Comparison of ENCODE assay signal across 8 cellular contexts in genomic region chr7:107580716-107581383, GRCh38. TPM values are rescaled to one million over a fixed set of nuclear protein-coding genes. Genes with fewer than 3 reads are reported as not detected.
A peak's percentile ranks its signal among the peaks of the same experiment; 100 is the strongest.
DNase-seq lines count a peak whose midpoint lies in the region; ATAC-seq, FAIRE-seq and TF ChIP-seq lines count a peak whose summit lies in the region.

No MANE protein-coding gene starts in this region.

- H3K4me3 ChIP-seq in A673 (ENCODE audit: low read depth, low read length, poor library complexity, severe bottlenecking) (peak overlapping the region; percentile 69), HUES6 (ENCODE audit: low read depth, low read length) (peak overlapping the region; percentile 90), cardiac fibroblast (replicated peaks in 1 of 2; ENCODE audit: low read depth in 2 of 2, low read length in 2 of 2) (peak overlapping the region; percentile 80), mucosa of rectum (ENCODE audit: low read length in 2 of 2) (peak overlapping the region; percentile 85 to 96)

- FAIRE-seq in frontal cortex (lab: Jason Lieb, UNC): no peak

- H3K27me3 ChIP-seq in A673 (replicated peaks; ENCODE audit: insufficient read depth, low read depth, low read length, poor library complexity): no peaks in the 10 kb centered on the region
- H3K27me3 ChIP-seq in HUES6 (ENCODE audit: control insufficient read depth, insufficient read depth, low read length): no peaks in the 10 kb centered on the region
- no peaks in the 10 kb centered on the region for H3K27me3 ChIP-seq in mucosa of rectum (ENCODE audit: control insufficient read depth in 2 of 2, insufficient read depth in 2 of 2, low read length in 2 of 2)

- H3K9ac ChIP-seq in HUES6 (ENCODE audit: low read length): peak overlapping the region; percentile 76
- H3K9ac ChIP-seq in mucosa of rectum (ENCODE audit: low read depth in 1 of 2, low read length in 2 of 2): peak overlapping the region; percentile 88 to 95

- H3K36me3 ChIP-seq in A673 (ENCODE audit: insufficient read depth, low read length, poor library complexity, severe bottlenecking) (peaks cover 8% of the 10 kb centered on the region), HUES6 (ENCODE audit: control insufficient read depth, insufficient read depth, low read length) (peaks cover 18% of the 10 kb centered on the region), mucosa of rectum (ENCODE audit: control insufficient read depth in 2 of 2, insufficient read depth in 2 of 2, low read length in 2 of 2) (peaks cover 0 to 7% of the 10 kb centered on the region in 2 donors)

- POLR2A ChIA-PET in A673 (lab: Charles Lee; ENCODE audit: low non-redundant PET): no interaction called here

- H3K4me1 ChIP-seq in A673 (ENCODE audit: insufficient read depth, low read length, poor library complexity, severe bottlenecking) (peaks cover 9% of the 10 kb centered on the region), HUES6 (ENCODE audit: control insufficient read depth, insufficient read depth, low read length) (no peaks in the 10 kb centered on the region), mucosa of rectum (ENCODE audit: control insufficient read depth in 2 of 2, insufficient read depth in 2 of 2, low read length in 2 of 2) (peaks cover 11 to 29% of the 10 kb centered on the region in 2 donors)

- H3K9me3 ChIP-seq in A673 (ENCODE audit: low read depth, low read length, poor library complexity, severe bottlenecking): no peaks in the 10 kb centered on the region
- no peaks in the 10 kb centered on the region for H3K9me3 ChIP-seq in HUES6 (ENCODE audit: control insufficient read depth, insufficient read depth, low read depth, low read length)
- no peaks in the 10 kb centered on the region for H3K9me3 ChIP-seq in mucosa of rectum (ENCODE audit: control insufficient read depth in 2 of 2, low read length in 2 of 2)

- no peak for DNase-seq in A673 (ENCODE audit: low spot score)
- DNase-seq in cardiac fibroblast (ENCODE audit: low read depth in 2 of 2): no peak
- no peak for DNase-seq in frontal cortex (ENCODE audit: low spot score in 2 of 2)

- peak overlapping the region; percentile 84 for H3K27ac ChIP-seq in A673 (ENCODE audit: low read depth, low read length, poor library complexity, severe bottlenecking)
- H3K27ac ChIP-seq in HUES6 (ENCODE audit: low read depth, low read length): no peak overlapping the region
- H3K27ac ChIP-seq in mucosa of rectum (ENCODE audit: low read depth in 2 of 2, low read length in 2 of 2): peak overlapping the region; percentile 89 to 94

- CTCF ChIA-PET in A673 (lab: Charles Lee): no interaction called here

- ATAC-seq in HG02852 (IDR thresholded peaks at IDR 0.05; ENCODE audit: unreplicated experiment) (no peak), HG03521 (IDR thresholded peaks at IDR 0.05; ENCODE audit: unreplicated experiment) (no peak), HG02973 (IDR thresholded peaks at IDR 0.05; ENCODE audit: unreplicated experiment) (no peak)

- TF ChIP-seq CTCF in A673 (conservative IDR thresholded peaks at IDR 0.05; ENCODE audit: low read depth, low read length) (no peak), cardiac fibroblast (IDR thresholded peaks at IDR 0.05; ENCODE audit: low read depth, low read length) (no peak)

- BruUV-seq in A673 (replicated peaks; lab: Mats Ljungman, UMichigan): TSS peak; percentile 53

- intact Hi-C loops in A673 (cut with micrococcal nuclease; ENCODE audit: unreplicated experiment): loop anchor here (10.0 kb wide), 1 partner anchor 144 kb away; no protein-coding TSS in a partner anchor

RNA-seq across cellular contexts. Expression of gene BCAP29, which starts 0.8 kb away (rescaled TPM):
- 30.3 and 32.0 TPM in 2 replicates for total RNA-seq in A673 (2021)
- total RNA-seq in frontal cortex: 40.8 TPM

RNA-seq across cellular contexts. Expression of gene DUS4L, which starts 17.1 kb away (rescaled TPM):
- total RNA-seq in A673 (2021): 12.6 and 14.4 TPM in 2 replicates
- 15.5 TPM for total RNA-seq in frontal cortex

RNA-seq across cellular contexts. Expression of gene COG5, which starts 17.1 kb away (rescaled TPM):
- total RNA-seq in A673 (2021): 32.2 and 34.1 TPM in 2 replicates
- 29.8 TPM for total RNA-seq in frontal cortex
